ENCODE assay signal across 8 cellular contexts in genomic region chr17:63774982-63775290, GRCh38. TPM values are rescaled to one million over a fixed set of nuclear protein-coding genes. Genes with fewer than 3 reads are reported as not detected.
DNase-seq lines count a peak whose midpoint lies in the region; ATAC-seq and TF ChIP-seq lines count a peak whose summit lies in the region.

No MANE protein-coding gene starts in this region.

- no peak for TF ChIP-seq POLR2A in suprapubic skin (IDR thresholded peaks at IDR 0.05)

- ATAC-seq in GM21381 (IDR thresholded peaks at IDR 0.05; ENCODE audit: unreplicated experiment) (no peak), GM18907 (IDR thresholded peaks at IDR 0.05; ENCODE audit: unreplicated experiment) (no peak)

- H3K27ac ChIP-seq in iPS-20b (ENCODE audit: low read length) (peak overlapping the region; percentile 100), suprapubic skin (peak overlapping the region; percentile 97)

- TF ChIP-seq CTCF in suprapubic skin (IDR thresholded peaks at IDR 0.05): no peak

- H3K4me3 Mint-ChIP-seq in activated T-helper 1 cell treated with anti-CD3 and anti-CD28 coated beads, Interleukin-12 subunit alpha, Interleukin-12 subunit beta, Interleukin-2, Interleukin-4 antibody, amounts not matched to agents 30 ng/mL and 10 ng/mL and 1 ng/mL, durations not matched to agents 14 hours and 24 hours and 36 hours: peak overlapping the region; percentile 96

- H3K27me3 Mint-ChIP-seq in activated T-helper 1 cell treated with anti-CD3 and anti-CD28 coated beads, Interleukin-12 subunit alpha, Interleukin-12 subunit beta, Interleukin-2, Interleukin-4 antibody, amounts not matched to agents 30 ng/mL and 10 ng/mL and 1 ng/mL, durations not matched to agents 14 hours and 24 hours and 36 hours (ENCODE audit: insufficient read depth): no peaks in the 10 kb centered on the region

- peak overlapping the region; percentile 100 for H3K27ac Mint-ChIP-seq in activated T-helper 1 cell treated with anti-CD3 and anti-CD28 coated beads, Interleukin-12 subunit alpha, Interleukin-12 subunit beta, Interleukin-2, Interleukin-4 antibody, amounts not matched to agents 30 ng/mL and 10 ng/mL and 1 ng/mL, durations not matched to agents 14 hours and 24 hours and 36 hours

- H3K4me3 ChIP-seq in iPS-20b (ENCODE audit: low read length) (peak overlapping the region; percentile 97), suprapubic skin (peak overlapping the region; percentile 78)

- peaks cover 10% of the 10 kb centered on the region for H3K4me1 ChIP-seq in iPS-20b (ENCODE audit: insufficient read depth, low read length)
- H3K4me1 ChIP-seq in suprapubic skin: peaks cover 54% of the 10 kb centered on the region

- no peaks in the 10 kb centered on the region for H3K9me3 Mint-ChIP-seq in activated T-helper 1 cell treated with anti-CD3 and anti-CD28 coated beads, Interleukin-12 subunit alpha, Interleukin-12 subunit beta, Interleukin-2, Interleukin-4 antibody, amounts not matched to agents 30 ng/mL and 10 ng/mL and 1 ng/mL, durations not matched to agents 14 hours and 24 hours and 36 hours

- peaks cover 31% of the 10 kb centered on the region for H3K36me3 Mint-ChIP-seq in activated T-helper 1 cell treated with anti-CD3 and anti-CD28 coated beads, Interleukin-12 subunit alpha, Interleukin-12 subunit beta, Interleukin-2, Interleukin-4 antibody, amounts not matched to agents 30 ng/mL and 10 ng/mL and 1 ng/mL, durations not matched to agents 14 hours and 24 hours and 36 hours (ENCODE audit: low read depth)

- WGBS in suprapubic skin: under 1% methylated on average over 4 of the region's 4 CpGs

- H3K9me3 ChIP-seq in iPS-20b (ENCODE audit: insufficient read depth, low read depth, low read length): no peaks in the 10 kb centered on the region
- H3K9me3 ChIP-seq in suprapubic skin: no peaks in the 10 kb centered on the region

- intact Hi-C loops in activated T-helper 1 cell treated with anti-CD3 and anti-CD28 coated beads, Interleukin-12 subunit alpha, Interleukin-12 subunit beta, Interleukin-2, Interleukin-4 antibody, amounts not matched to agents 30 ng/mL and 10 ng/mL and 1 ng/mL, durations not matched to agents 14 hours and 24 hours and 36 hours (cut with micrococcal nuclease): loop anchor here (1.0 to 10.0 kb wide), 4 partner anchors 225 to 372 kb away; partner anchors contain the start of genes DCAF7 and ERN1

- no peak for TF ChIP-seq EP300 in suprapubic skin (IDR thresholded peaks at IDR 0.05)

- peak; percentile 18 for DNase-seq in stimulated activated CD4-positive, alpha-beta T cell treated with anti-CD3 and anti-CD28 coated beads, Interleukin-4, amount 100 ng/mL, for 24 hours
- DNase-seq in stimulated activated CD4-positive, alpha-beta T cell treated with anti-CD3 and anti-CD28 coated beads, Interleukin-2, amount 100 ng/mL, for 24 hours: no peak
- no peak for DNase-seq in activated T-helper 1 cell treated with anti-CD3 and anti-CD28 coated beads, Interleukin-12 subunit alpha, Interleukin-12 subunit beta, Interleukin-2, Interleukin-4 antibody, amounts not matched to agents 30 ng/mL and 10 ng/mL and 1 ng/mL, durations not matched to agents 14 hours and 24 hours and 36 hours (ENCODE audit: low spot score)
- DNase-seq in suprapubic skin (ENCODE audit: low spot score in 2 of 2): no peak
- DNase-seq in HPDE6-E6E7 (ENCODE audit: extremely low spot score): no peak

- peaks cover 68% of the 10 kb centered on the region for H3K4me1 Mint-ChIP-seq in activated T-helper 1 cell treated with anti-CD3 and anti-CD28 coated beads, Interleukin-12 subunit alpha, Interleukin-12 subunit beta, Interleukin-2, Interleukin-4 antibody, amounts not matched to agents 30 ng/mL and 10 ng/mL and 1 ng/mL, durations not matched to agents 14 hours and 24 hours and 36 hours (ENCODE audit: low read depth)

- H3K9ac ChIP-seq in iPS-20b (ENCODE audit: low read depth, low read length): peak overlapping the region; percentile 100

- H3K27me3 ChIP-seq in iPS-20b (ENCODE audit: insufficient read depth, low read length): no peaks in the 10 kb centered on the region
- no peaks in the 10 kb centered on the region for H3K27me3 ChIP-seq in suprapubic skin

- H3K36me3 ChIP-seq in iPS-20b (ENCODE audit: insufficient read depth, low read depth, low read length): peaks cover 41% of the 10 kb centered on the region
- peaks cover 14% of the 10 kb centered on the region for H3K36me3 ChIP-seq in suprapubic skin

RNA-seq across cellular contexts. Expression of gene DDX42, which starts 1.0 kb away (rescaled TPM):
- total RNA-seq in activated T-helper 1 cell treated with anti-CD3 and anti-CD28 coated beads, Interleukin-12 subunit alpha, Interleukin-12 subunit beta, Interleukin-2, Interleukin-4 antibody, amounts not matched to agents 30 ng/mL and 10 ng/mL and 1 ng/mL, durations not matched to agents 14 hours and 24 hours and 36 hours: 147 and 149 TPM in 2 replicates
- total RNA-seq in suprapubic skin: 100 to 1,000 TPM in 2 of 4 donors, 10 to 100 TPM in 2; 56.9 to 222 (median 84.9) TPM

RNA-seq across cellular contexts. Expression of gene CCDC47, which starts 1.5 kb away (rescaled TPM):
- 74.8 and 79.2 TPM in 2 replicates for total RNA-seq in activated T-helper 1 cell treated with anti-CD3 and anti-CD28 coated beads, Interleukin-12 subunit alpha, Interleukin-12 subunit beta, Interleukin-2, Interleukin-4 antibody, amounts not matched to agents 30 ng/mL and 10 ng/mL and 1 ng/mL, durations not matched to agents 14 hours and 24 hours and 36 hours
- total RNA-seq in suprapubic skin: 10 to 100 TPM; 48.1 to 70.0 (median 62.9) TPM

RNA-seq across cellular contexts. Expression of gene STRADA, which starts 33.3 kb away (rescaled TPM):
- total RNA-seq in activated T-helper 1 cell treated with anti-CD3 and anti-CD28 coated beads, Interleukin-12 subunit alpha, Interleukin-12 subunit beta, Interleukin-2, Interleukin-4 antibody, amounts not matched to agents 30 ng/mL and 10 ng/mL and 1 ng/mL, durations not matched to agents 14 hours and 24 hours and 36 hours: 59.1 and 59.4 TPM in 2 replicates
- total RNA-seq in suprapubic skin: 10 to 100 TPM; 17.0 to 52.2 (median 27.4) TPM

RNA-seq across cellular contexts. Expression of gene PSMC5, which starts 52.3 kb away (rescaled TPM):
- total RNA-seq in activated T-helper 1 cell treated with anti-CD3 and anti-CD28 coated beads, Interleukin-12 subunit alpha, Interleukin-12 subunit beta, Interleukin-2, Interleukin-4 antibody, amounts not matched to agents 30 ng/mL and 10 ng/mL and 1 ng/mL, durations not matched to agents 14 hours and 24 hours and 36 hours: 185 and 195 TPM in 2 replicates
- total RNA-seq in suprapubic skin: 100 to 1,000 TPM; 105 to 144 (median 118) TPM

RNA-seq across cellular contexts. Expression of gene FTSJ3, which starts 52.5 kb away (rescaled TPM):
- total RNA-seq in activated T-helper 1 cell treated with anti-CD3 and anti-CD28 coated beads, Interleukin-12 subunit alpha, Interleukin-12 subunit beta, Interleukin-2, Interleukin-4 antibody, amounts not matched to agents 30 ng/mL and 10 ng/mL and 1 ng/mL, durations not matched to agents 14 hours and 24 hours and 36 hours: 95.6 and 100 TPM in 2 replicates
- 10 to 100 TPM; 46.4 to 54.7 (median 48.4) TPM for total RNA-seq in suprapubic skin
